In the genomic region with DNA sequence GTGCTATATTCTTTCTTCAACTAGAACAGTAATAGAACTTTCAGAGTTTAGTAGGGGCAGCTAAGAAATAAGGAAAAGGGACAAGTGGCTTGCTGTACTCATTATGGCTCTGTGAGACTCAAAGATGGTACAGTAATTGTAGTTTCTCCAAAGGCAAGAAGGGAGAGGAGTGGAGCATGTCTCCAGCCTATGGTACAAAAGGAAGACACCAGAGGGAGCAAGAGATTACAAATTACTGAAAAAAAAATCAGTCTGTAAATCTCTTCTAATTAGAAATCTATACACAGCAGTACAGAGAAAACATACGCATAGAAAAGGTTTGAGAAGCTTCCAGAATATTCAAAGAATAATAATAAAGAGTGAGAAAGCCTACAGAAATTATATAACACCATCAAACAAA, we compare ENCODE assay signal across 3 cellular contexts.
TF ChIP-seq lines count a peak whose summit lies in the region.

No MANE protein-coding gene starts in this region.

TF ChIP-seq in SK-N-SH, 30 proteins besides CTCF, POLR2A, EP300 and RAD21 (continued from another document and continues in another):
- TF ChIP-seq, protein P1, sequence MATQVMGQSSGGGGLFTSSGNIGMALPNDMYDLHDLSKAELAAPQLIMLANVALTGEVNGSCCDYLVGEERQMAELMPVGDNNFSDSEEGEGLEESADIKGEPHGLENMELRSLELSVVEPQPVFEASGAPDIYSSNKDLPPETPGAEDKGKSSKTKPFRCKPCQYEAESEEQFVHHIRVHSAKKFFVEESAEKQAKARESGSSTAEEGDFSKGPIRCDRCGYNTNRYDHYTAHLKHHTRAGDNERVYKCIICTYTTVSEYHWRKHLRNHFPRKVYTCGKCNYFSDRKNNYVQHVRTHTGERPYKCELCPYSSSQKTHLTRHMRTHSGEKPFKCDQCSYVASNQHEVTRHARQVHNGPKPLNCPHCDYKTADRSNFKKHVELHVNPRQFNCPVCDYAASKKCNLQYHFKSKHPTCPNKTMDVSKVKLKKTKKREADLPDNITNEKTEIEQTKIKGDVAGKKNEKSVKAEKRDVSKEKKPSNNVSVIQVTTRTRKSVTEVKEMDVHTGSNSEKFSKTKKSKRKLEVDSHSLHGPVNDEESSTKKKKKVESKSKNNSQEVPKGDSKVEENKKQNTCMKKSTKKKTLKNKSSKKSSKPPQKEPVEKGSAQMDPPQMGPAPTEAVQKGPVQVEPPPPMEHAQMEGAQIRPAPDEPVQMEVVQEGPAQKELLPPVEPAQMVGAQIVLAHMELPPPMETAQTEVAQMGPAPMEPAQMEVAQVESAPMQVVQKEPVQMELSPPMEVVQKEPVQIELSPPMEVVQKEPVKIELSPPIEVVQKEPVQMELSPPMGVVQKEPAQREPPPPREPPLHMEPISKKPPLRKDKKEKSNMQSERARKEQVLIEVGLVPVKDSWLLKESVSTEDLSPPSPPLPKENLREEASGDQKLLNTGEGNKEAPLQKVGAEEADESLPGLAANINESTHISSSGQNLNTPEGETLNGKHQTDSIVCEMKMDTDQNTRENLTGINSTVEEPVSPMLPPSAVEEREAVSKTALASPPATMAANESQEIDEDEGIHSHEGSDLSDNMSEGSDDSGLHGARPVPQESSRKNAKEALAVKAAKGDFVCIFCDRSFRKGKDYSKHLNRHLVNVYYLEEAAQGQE (IDR thresholded peaks at IDR 0.05; ENCODE audit: low read depth, low read length) = no peak
- TF ChIP-seq RCOR1 (IDR thresholded peaks at IDR 0.05; ENCODE audit: low read length) = no peak
- no peak for TF ChIP-seq EZH2phosphoT487 (IDR thresholded peaks at IDR 0.05; ENCODE audit: borderline replicate concordance, low read depth)
- no peak for TF ChIP-seq FOSL2 (IDR thresholded peaks at IDR 0.05; ENCODE audit: borderline replicate concordance, low read depth)
- TF ChIP-seq, protein P2, sequence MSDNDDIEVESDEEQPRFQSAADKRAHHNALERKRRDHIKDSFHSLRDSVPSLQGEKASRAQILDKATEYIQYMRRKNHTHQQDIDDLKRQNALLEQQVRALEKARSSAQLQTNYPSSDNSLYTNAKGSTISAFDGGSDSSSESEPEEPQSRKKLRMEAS (IDR thresholded peaks at IDR 0.05; ENCODE audit: low read depth) = no peak
- TF ChIP-seq ELF1 (IDR thresholded peaks at IDR 0.05) = no peak
- TF ChIP-seq, protein P3, sequence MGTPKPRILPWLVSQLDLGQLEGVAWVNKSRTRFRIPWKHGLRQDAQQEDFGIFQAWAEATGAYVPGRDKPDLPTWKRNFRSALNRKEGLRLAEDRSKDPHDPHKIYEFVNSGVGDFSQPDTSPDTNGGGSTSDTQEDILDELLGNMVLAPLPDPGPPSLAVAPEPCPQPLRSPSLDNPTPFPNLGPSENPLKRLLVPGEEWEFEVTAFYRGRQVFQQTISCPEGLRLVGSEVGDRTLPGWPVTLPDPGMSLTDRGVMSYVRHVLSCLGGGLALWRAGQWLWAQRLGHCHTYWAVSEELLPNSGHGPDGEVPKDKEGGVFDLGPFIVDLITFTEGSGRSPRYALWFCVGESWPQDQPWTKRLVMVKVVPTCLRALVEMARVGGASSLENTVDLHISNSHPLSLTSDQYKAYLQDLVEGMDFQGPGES (IDR thresholded peaks at IDR 0.05; ENCODE audit: low read depth, low read length) = no peak
- TF ChIP-seq RFX5 (IDR thresholded peaks at IDR 0.05; ENCODE audit: low read length) = no peak
- TF ChIP-seq MXI1 (IDR thresholded peaks at IDR 0.05; ENCODE audit: low read depth, low read length) = no peak
- TF ChIP-seq, protein P4, sequence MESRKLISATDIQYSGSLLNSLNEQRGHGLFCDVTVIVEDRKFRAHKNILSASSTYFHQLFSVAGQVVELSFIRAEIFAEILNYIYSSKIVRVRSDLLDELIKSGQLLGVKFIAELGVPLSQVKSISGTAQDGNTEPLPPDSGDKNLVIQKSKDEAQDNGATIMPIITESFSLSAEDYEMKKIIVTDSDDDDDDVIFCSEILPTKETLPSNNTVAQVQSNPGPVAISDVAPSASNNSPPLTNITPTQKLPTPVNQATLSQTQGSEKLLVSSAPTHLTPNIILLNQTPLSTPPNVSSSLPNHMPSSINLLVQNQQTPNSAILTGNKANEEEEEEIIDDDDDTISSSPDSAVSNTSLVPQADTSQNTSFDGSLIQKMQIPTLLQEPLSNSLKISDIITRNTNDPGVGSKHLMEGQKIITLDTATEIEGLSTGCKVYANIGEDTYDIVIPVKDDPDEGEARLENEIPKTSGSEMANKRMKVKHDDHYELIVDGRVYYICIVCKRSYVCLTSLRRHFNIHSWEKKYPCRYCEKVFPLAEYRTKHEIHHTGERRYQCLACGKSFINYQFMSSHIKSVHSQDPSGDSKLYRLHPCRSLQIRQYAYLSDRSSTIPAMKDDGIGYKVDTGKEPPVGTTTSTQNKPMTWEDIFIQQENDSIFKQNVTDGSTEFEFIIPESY (IDR thresholded peaks at IDR 0.05; ENCODE audit: borderline replicate concordance, low read depth) = no peak

TF ChIP-seq in SK-N-SH treated with all-trans-retinoic acid at 6 μM for 48 hours, 23 proteins besides CTCF, POLR2A, EP300 and RAD21:
- TF ChIP-seq, protein P5, sequence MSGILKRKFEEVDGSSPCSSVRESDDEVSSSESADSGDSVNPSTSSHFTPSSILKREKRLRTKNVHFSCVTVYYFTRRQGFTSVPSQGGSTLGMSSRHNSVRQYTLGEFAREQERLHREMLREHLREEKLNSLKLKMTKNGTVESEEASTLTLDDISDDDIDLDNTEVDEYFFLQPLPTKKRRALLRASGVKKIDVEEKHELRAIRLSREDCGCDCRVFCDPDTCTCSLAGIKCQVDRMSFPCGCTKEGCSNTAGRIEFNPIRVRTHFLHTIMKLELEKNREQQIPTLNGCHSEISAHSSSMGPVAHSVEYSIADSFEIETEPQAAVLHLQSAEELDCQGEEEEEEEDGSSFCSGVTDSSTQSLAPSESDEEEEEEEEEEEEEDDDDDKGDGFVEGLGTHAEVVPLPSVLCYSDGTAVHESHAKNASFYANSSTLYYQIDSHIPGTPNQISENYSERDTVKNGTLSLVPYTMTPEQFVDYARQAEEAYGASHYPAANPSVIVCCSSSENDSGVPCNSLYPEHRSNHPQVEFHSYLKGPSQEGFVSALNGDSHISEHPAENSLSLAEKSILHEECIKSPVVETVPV (CRISPR knock-in tag; IDR thresholded peaks at IDR 0.05) = no peak
- TF ChIP-seq, protein P6, sequence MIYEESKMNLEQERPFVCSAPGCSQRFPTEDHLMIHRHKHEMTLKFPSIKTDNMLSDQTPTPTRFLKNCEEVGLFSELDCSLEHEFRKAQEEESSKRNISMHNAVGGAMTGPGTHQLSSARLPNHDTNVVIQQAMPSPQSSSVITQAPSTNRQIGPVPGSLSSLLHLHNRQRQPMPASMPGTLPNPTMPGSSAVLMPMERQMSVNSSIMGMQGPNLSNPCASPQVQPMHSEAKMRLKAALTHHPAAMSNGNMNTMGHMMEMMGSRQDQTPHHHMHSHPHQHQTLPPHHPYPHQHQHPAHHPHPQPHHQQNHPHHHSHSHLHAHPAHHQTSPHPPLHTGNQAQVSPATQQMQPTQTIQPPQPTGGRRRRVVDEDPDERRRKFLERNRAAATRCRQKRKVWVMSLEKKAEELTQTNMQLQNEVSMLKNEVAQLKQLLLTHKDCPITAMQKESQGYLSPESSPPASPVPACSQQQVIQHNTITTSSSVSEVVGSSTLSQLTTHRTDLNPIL (CRISPR knock-in tag; IDR thresholded peaks at IDR 0.05; ENCODE audit: low read depth) = no peak
- TF ChIP-seq RARB (CRISPR knock-in tag; IDR thresholded peaks at IDR 0.05) = no peak
- TF ChIP-seq ZNF70 (CRISPR knock-in tag; IDR thresholded peaks at IDR 0.05) = no peak
- TF ChIP-seq TCF4 (CRISPR knock-in tag; IDR thresholded peaks at IDR 0.05; ENCODE audit: borderline replicate concordance) = no peak
- TF ChIP-seq GLIS3 (CRISPR knock-in tag; IDR thresholded peaks at IDR 0.05) = no peak
- no peak for TF ChIP-seq SNAI2 (CRISPR knock-in tag; IDR thresholded peaks at IDR 0.05)
- TF ChIP-seq TOX (CRISPR knock-in tag; IDR thresholded peaks at IDR 0.05; ENCODE audit: borderline replicate concordance) = no peak
- no peak for TF ChIP-seq ZFP3 (CRISPR knock-in tag; IDR thresholded peaks at IDR 0.05)
- TF ChIP-seq ZNF8 (CRISPR knock-in tag; IDR thresholded peaks at IDR 0.05) = no peak

TF ChIP-seq in K562, 482 proteins besides CTCF, POLR2A, EP300 and RAD21 (continued from another document):
- TF ChIP-seq, protein P7, sequence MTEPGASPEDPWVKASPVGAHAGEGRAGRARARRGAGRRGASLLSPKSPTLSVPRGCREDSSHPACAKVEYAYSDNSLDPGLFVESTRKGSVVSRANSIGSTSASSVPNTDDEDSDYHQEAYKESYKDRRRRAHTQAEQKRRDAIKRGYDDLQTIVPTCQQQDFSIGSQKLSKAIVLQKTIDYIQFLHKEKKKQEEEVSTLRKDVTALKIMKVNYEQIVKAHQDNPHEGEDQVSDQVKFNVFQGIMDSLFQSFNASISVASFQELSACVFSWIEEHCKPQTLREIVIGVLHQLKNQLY (CRISPR knock-in tag; conservative IDR thresholded peaks at IDR 0.05) = no peak
